26 cellular contexts compared by ENCODE assay signal in the genomic region with DNA sequence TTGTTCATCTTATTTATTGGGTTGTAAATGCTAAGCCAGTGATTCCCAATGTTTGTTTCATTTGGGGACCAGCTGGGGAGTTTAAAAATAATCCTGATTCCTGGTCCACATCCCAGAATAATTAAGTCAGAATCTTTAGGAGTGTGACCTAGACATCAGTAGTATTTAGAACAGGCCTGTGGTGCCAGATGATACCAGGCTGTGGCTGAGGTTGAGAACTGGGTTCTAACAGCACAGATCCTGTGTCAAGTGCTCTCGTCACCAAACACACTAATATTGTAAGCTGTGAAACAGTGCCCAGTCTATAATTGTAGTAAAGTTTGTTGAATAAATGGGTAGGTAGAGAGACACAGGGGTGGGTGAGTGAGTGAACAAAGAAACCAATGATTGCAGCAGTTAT.
"Had no signal": no experiment of that assay in that cellular context is flagged by ENCODE, and none has a peak within 500 bp of the region (broad histone marks: within the 10 kb centered on the region; RNA-seq: fewer than 3 reads in every experiment).

No MANE protein-coding gene starts in this region.

- DNase-seq: activated CD4-positive, alpha-beta T cell treated with anti-CD3 and anti-CD28 coated beads for 4 hours; activated CD8-positive, alpha-beta memory T cell treated with anti-CD3 and anti-CD28 coated beads, Interleukin-2, amount 50 U/mL, for 4 hours; activated CD8-positive, alpha-beta T cell treated with anti-CD3 and anti-CD28 coated beads for 36 hours; activated gamma-delta T cell treated with Interleukin-2 at 50 U/mL for 16 hours; activated naive CD4-positive, alpha-beta T cell treated with anti-CD3 and anti-CD28 coated beads, Interleukin-2, amount 10 ng/mL, durations not matched to agents 7 days and 5 days; activated naive CD8-positive, alpha-beta T cell treated with anti-CD3 and anti-CD28 coated beads, Interleukin-2, amount 10 ng/mL, durations not matched to agents 7 days and 5 days; activated T-cell treated with anti-CD3 and anti-CD28 coated beads, Interleukin-2, amount 50 U/mL, for 72 hours; aorta; central memory CD4-positive, alpha-beta T cell; KG1; MV-4-11; NCI-H1092 treated with DMSO at 0.1 percent for 48 hours; NCI-H1417 treated with DMSO at 0.1 percent for 48 hours; NCI-H1694; NCI-H2029; NCI-H2107; NCI-H2171 treated with DMSO at 0.1 percent for 48 hours; NCI-H226; PC-9; SK-N-SH; T-helper 1 cell; WERI-Rb-1 had no signal

- ATAC-seq: activated CD4-positive, CD25-positive, alpha-beta regulatory T cell treated with anti-CD3 and anti-CD28 coated beads, Interleukin-2, amount 50 U/mL, for 24 hours; activated CD8-positive, alpha-beta T cell treated with anti-CD3 and anti-CD28 coated beads for 36 hours; activated T-cell treated with anti-CD3 and anti-CD28 coated beads, Interleukin-2, amount 50 U/mL, for 72 hours had no signal

- H3K4me1 Mint-ChIP-seq: activated naive CD8-positive, alpha-beta T cell treated with anti-CD3 and anti-CD28 coated beads, Interleukin-2, amount 10 ng/mL, durations not matched to agents 7 days and 5 days had no signal

- H3K9me3 ChIP-seq: breast epithelium, SK-N-SH had no signal

- H3K36me3 Mint-ChIP-seq: activated naive CD4-positive, alpha-beta T cell treated with anti-CD3 and anti-CD28 coated beads, Interleukin-2, amount 10 ng/mL, durations not matched to agents 7 days and 5 days; activated naive CD8-positive, alpha-beta T cell treated with anti-CD3 and anti-CD28 coated beads, Interleukin-2, amount 10 ng/mL, durations not matched to agents 7 days and 5 days had no signal

- H3K27me3 ChIP-seq: breast epithelium had no signal

- H3K27me3 Mint-ChIP-seq: activated CD8-positive, alpha-beta T cell treated with anti-CD3 and anti-CD28 coated beads for 36 hours; IgD-negative memory B cell had no signal

- H3K4me3 ChIP-seq: breast epithelium, PC-9 had no signal

- H3K4me1 ChIP-seq: breast epithelium had no signal

- H3K9me3 Mint-ChIP-seq: activated CD8-positive, alpha-beta T cell treated with anti-CD3 and anti-CD28 coated beads for 36 hours; activated naive CD4-positive, alpha-beta T cell treated with anti-CD3 and anti-CD28 coated beads, Interleukin-2, amount 10 ng/mL, durations not matched to agents 7 days and 5 days; activated naive CD8-positive, alpha-beta T cell treated with anti-CD3 and anti-CD28 coated beads, Interleukin-2, amount 10 ng/mL, durations not matched to agents 7 days and 5 days; activated T-cell treated with anti-CD3 and anti-CD28 coated beads, Interleukin-2, amount 50 U/mL, for 72 hours; activated T-helper 2 cell treated with anti-CD3 and anti-CD28 coated beads, Interferon-gamma antibody, Interleukin-2, Interleukin-4, amounts not matched to agents 10 μg/mL and 5 μg/mL and 100 μg/mL, durations not matched to agents 14 hours and 24 hours and 36 hours; IgD-negative memory B cell had no signal

- H3K27ac Mint-ChIP-seq: activated CD8-positive, alpha-beta T cell treated with anti-CD3 and anti-CD28 coated beads for 36 hours; activated naive CD4-positive, alpha-beta T cell treated with anti-CD3 and anti-CD28 coated beads, Interleukin-2, amount 10 ng/mL, durations not matched to agents 7 days and 5 days; activated naive CD8-positive, alpha-beta T cell treated with anti-CD3 and anti-CD28 coated beads, Interleukin-2, amount 10 ng/mL, durations not matched to agents 7 days and 5 days; activated T-cell treated with anti-CD3 and anti-CD28 coated beads, Interleukin-2, amount 50 U/mL, for 72 hours; activated T-helper 2 cell treated with anti-CD3 and anti-CD28 coated beads, Interferon-gamma antibody, Interleukin-2, Interleukin-4, amounts not matched to agents 10 μg/mL and 5 μg/mL and 100 μg/mL, durations not matched to agents 14 hours and 24 hours and 36 hours; IgD-negative memory B cell had no signal

- H3K4me3 Mint-ChIP-seq: activated CD8-positive, alpha-beta T cell treated with anti-CD3 and anti-CD28 coated beads for 36 hours; activated naive CD4-positive, alpha-beta T cell treated with anti-CD3 and anti-CD28 coated beads, Interleukin-2, amount 10 ng/mL, durations not matched to agents 7 days and 5 days; activated naive CD8-positive, alpha-beta T cell treated with anti-CD3 and anti-CD28 coated beads, Interleukin-2, amount 10 ng/mL, durations not matched to agents 7 days and 5 days; activated T-cell treated with anti-CD3 and anti-CD28 coated beads, Interleukin-2, amount 50 U/mL, for 72 hours; IgD-negative memory B cell had no signal

- H3K36me3 ChIP-seq: breast epithelium, WERI-Rb-1 had no signal

- H3K27ac ChIP-seq: breast epithelium, PC-9, WERI-Rb-1 had no signal
